ENCODE assay signal across 1 cellular context in the genomic region with DNA sequence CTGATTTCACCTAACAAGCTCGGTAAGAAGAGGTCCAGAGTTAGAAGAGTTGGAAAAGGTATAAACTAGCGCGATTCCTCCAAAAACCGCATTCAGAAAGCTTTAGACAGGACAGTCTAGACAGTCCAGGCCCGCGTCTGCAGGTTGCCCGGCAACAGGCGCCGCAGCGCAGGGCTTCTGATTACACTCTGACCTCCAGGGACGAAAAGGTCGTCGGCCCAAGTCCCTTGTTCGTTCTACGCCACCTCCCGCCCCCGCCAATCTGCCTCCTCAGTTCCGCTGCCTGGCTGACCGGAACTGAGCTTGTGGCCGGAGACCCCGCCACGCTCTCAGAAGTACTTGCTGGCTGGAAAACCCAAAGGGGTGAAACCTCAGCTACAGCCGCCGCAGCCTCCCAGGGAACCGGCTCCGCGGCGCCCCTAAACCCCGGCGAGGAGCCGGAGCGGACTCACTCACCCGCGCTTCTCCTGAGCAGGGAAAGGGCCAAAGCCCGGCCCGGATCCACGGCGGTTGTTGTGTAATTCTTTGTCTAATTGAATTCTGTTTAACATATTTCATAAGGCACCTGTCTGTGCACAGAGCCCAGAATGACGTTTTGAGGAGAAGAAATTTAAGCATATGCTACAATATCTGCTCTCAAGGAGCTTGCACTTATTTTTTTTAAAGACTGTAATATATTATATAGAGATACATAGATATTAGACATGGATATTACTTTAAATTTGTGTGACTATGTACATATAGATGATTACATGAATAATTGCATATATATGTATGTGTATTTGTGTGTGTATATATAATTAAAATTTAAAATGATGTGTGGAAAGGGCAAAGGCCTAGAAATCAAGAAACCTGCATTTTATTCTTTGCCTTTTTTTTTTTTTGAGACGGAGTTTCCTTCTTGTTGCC.
TF ChIP-seq lines count a peak whose summit lies in the region.

Gene CAPS2 (minus strand): TSS at position 407 of the 909 bp plus-strand sequence. CDS start 3,826 bp downstream, outside the sequence.

TF ChIP-seq in HepG2, 621 proteins besides CTCF, POLR2A, EP300 and RAD21 (continued from another document and continues in another):
- TF ChIP-seq, protein P1, sequence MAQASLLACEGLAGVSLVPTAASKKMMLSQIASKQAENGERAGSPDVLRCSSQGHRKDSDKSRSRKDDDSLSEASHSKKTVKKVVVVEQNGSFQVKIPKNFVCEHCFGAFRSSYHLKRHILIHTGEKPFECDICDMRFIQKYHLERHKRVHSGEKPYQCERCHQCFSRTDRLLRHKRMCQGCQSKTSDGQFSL (CRISPR knock-in tag; IDR thresholded peaks at IDR 0.05) = no peak
- TF ChIP-seq SYNCRIP (IDR thresholded peaks at IDR 0.05; ENCODE audit: insufficient read depth, low read depth, low read length) = no peak
- TF ChIP-seq, protein P2, sequence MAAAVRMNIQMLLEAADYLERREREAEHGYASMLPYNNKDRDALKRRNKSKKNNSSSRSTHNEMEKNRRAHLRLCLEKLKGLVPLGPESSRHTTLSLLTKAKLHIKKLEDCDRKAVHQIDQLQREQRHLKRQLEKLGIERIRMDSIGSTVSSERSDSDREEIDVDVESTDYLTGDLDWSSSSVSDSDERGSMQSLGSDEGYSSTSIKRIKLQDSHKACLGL (CRISPR knock-in tag; IDR thresholded peaks at IDR 0.05) = 0 out of 2 replicates have a peak, but pooled peaks have one; percentile 43
- TF ChIP-seq TAF1 (CRISPR knock-in tag; IDR thresholded peaks at IDR 0.05) = no peak
- no peak for TF ChIP-seq RBM22 (optimal IDR thresholded peaks at IDR 0.05; ENCODE audit: low read length)
- 0 out of 2 replicates have a peak, but pooled peaks have one; percentile 47 for TF ChIP-seq CBFB (CRISPR knock-in tag; IDR thresholded peaks at IDR 0.05)
- TF ChIP-seq, protein P3, sequence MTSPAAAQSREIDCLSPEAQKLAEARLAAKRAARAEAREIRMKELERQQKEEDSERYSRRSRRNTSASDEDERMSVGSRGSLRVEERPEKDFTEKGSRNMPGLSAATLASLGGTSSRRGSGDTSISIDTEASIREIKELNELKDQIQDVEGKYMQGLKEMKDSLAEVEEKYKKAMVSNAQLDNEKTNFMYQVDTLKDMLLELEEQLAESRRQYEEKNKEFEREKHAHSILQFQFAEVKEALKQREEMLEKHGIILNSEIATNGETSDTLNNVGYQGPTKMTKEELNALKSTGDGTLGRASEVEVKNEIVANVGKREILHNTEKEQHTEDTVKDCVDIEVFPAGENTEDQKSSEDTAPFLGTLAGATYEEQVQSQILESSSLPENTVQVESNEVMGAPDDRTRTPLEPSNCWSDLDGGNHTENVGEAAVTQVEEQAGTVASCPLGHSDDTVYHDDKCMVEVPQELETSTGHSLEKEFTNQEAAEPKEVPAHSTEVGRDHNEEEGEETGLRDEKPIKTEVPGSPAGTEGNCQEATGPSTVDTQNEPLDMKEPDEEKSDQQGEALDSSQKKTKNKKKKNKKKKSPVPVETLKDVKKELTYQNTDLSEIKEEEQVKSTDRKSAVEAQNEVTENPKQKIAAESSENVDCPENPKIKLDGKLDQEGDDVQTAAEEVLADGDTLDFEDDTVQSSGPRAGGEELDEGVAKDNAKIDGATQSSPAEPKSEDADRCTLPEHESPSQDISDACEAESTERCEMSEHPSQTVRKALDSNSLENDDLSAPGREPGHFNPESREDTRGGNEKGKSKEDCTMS (CRISPR knock-in tag; conservative IDR thresholded peaks at IDR 0.05) = no peak
- TF ChIP-seq ZNF549 (CRISPR knock-in tag; IDR thresholded peaks at IDR 0.05) = no peak
- peak; percentile 79; the same call in 1 of the 2 replicates for TF ChIP-seq ARID4A (CRISPR knock-in tag; IDR thresholded peaks at IDR 0.05; ENCODE audit: borderline replicate concordance)
- no peak for TF ChIP-seq POLR2AphosphoS5 (IDR thresholded peaks at IDR 0.05; ENCODE audit: low read depth, low read length)
- no peak for TF ChIP-seq ZNF615 (CRISPR knock-in tag; IDR thresholded peaks at IDR 0.05; ENCODE audit: borderline replicate concordance)
- peak; percentile 53; the same call in 1 of the 2 replicates for TF ChIP-seq HDAC2 (CRISPR knock-in tag; IDR thresholded peaks at IDR 0.05)
- no peak; the same call in 1 of the 2 replicates for TF ChIP-seq ZNF33A (CRISPR knock-in tag; IDR thresholded peaks at IDR 0.05; ENCODE audit: borderline replicate concordance)
- TF ChIP-seq ZMYM4 (CRISPR knock-in tag; IDR thresholded peaks at IDR 0.05) = peak; percentile 85
- TF ChIP-seq, protein P4, sequence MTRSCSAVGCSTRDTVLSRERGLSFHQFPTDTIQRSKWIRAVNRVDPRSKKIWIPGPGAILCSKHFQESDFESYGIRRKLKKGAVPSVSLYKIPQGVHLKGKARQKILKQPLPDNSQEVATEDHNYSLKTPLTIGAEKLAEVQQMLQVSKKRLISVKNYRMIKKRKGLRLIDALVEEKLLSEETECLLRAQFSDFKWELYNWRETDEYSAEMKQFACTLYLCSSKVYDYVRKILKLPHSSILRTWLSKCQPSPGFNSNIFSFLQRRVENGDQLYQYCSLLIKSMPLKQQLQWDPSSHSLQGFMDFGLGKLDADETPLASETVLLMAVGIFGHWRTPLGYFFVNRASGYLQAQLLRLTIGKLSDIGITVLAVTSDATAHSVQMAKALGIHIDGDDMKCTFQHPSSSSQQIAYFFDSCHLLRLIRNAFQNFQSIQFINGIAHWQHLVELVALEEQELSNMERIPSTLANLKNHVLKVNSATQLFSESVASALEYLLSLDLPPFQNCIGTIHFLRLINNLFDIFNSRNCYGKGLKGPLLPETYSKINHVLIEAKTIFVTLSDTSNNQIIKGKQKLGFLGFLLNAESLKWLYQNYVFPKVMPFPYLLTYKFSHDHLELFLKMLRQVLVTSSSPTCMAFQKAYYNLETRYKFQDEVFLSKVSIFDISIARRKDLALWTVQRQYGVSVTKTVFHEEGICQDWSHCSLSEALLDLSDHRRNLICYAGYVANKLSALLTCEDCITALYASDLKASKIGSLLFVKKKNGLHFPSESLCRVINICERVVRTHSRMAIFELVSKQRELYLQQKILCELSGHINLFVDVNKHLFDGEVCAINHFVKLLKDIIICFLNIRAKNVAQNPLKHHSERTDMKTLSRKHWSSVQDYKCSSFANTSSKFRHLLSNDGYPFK (CRISPR knock-in tag; IDR thresholded peaks at IDR 0.05; ENCODE audit: borderline replicate concordance) = peak; percentile 56; the same call in 1 of the 2 replicates
- TF ChIP-seq SKIL (CRISPR knock-in tag; IDR thresholded peaks at IDR 0.05; ENCODE audit: borderline replicate concordance) = peak; percentile 79
- TF ChIP-seq, protein P5, sequence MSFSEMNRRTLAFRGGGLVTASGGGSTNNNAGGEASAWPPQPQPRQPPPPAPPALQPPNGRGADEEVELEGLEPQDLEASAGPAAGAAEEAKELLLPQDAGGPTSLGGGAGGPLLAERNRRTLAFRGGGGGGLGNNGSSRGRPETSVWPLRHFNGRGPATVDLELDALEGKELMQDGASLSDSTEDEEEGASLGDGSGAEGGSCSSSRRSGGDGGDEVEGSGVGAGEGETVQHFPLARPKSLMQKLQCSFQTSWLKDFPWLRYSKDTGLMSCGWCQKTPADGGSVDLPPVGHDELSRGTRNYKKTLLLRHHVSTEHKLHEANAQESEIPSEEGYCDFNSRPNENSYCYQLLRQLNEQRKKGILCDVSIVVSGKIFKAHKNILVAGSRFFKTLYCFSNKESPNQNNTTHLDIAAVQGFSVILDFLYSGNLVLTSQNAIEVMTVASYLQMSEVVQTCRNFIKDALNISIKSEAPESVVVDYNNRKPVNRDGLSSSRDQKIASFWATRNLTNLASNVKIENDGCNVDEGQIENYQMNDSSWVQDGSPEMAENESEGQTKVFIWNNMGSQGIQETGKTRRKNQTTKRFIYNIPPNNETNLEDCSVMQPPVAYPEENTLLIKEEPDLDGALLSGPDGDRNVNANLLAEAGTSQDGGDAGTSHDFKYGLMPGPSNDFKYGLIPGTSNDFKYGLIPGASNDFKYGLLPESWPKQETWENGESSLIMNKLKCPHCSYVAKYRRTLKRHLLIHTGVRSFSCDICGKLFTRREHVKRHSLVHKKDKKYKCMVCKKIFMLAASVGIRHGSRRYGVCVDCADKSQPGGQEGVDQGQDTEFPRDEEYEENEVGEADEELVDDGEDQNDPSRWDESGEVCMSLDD (CRISPR knock-in tag; IDR thresholded peaks at IDR 0.05; ENCODE audit: borderline replicate concordance) = no peak
- no peak for TF ChIP-seq SAFB2 (CRISPR knock-in tag; IDR thresholded peaks at IDR 0.05; ENCODE audit: borderline replicate concordance, low read depth)
- TF ChIP-seq PCBP1 (IDR thresholded peaks at IDR 0.05; ENCODE audit: borderline replicate concordance, low read depth, low read length) = no peak
- TF ChIP-seq, protein P6, sequence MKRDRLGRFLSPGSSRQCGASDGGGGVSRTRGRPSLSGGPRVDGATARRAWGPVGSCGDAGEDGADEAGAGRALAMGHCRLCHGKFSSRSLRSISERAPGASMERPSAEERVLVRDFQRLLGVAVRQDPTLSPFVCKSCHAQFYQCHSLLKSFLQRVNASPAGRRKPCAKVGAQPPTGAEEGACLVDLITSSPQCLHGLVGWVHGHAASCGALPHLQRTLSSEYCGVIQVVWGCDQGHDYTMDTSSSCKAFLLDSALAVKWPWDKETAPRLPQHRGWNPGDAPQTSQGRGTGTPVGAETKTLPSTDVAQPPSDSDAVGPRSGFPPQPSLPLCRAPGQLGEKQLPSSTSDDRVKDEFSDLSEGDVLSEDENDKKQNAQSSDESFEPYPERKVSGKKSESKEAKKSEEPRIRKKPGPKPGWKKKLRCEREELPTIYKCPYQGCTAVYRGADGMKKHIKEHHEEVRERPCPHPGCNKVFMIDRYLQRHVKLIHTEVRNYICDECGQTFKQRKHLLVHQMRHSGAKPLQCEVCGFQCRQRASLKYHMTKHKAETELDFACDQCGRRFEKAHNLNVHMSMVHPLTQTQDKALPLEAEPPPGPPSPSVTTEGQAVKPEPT (CRISPR knock-in tag; IDR thresholded peaks at IDR 0.05; ENCODE audit: low read depth) = peak; percentile 41; the same call in 1 of the 2 replicates
- no peak for TF ChIP-seq NFIB (CRISPR knock-in tag; IDR thresholded peaks at IDR 0.05; ENCODE audit: borderline replicate concordance)
- peak; percentile 49; the same call in 1 of the 2 replicates for TF ChIP-seq ZNF691 (CRISPR knock-in tag; IDR thresholded peaks at IDR 0.05; ENCODE audit: borderline replicate concordance, low read depth)
- TF ChIP-seq USF2 (IDR thresholded peaks at IDR 0.05; ENCODE audit: low read depth, low read length) = no peak
- TF ChIP-seq USF2 (CRISPR knock-in tag; IDR thresholded peaks at IDR 0.05; ENCODE audit: borderline replicate concordance) = no peak
- TF ChIP-seq MTA3 (CRISPR knock-in tag; IDR thresholded peaks at IDR 0.05) = no peak
